In genomic region chr1:212414328-212415106, GRCh38 we compare ENCODE assay signal across 1 cellular context.
TF ChIP-seq lines count a peak whose summit lies in the region.

Gene PACC1 (minus strand): TSS chr1:212414886. CDS start chr1:212414757, 129 bp downstream.

TF ChIP-seq in GM12878, 131 proteins besides CTCF, POLR2A, EP300 and RAD21 (continued from another document and continues in another):
- TF ChIP-seq REST (IDR thresholded peaks at IDR 0.05; ENCODE audit: low read depth, low read length) (0 out of 2 replicates have a peak, but pooled peaks have one; percentile 32), CHD2 (IDR thresholded peaks at IDR 0.05; ENCODE audit: borderline replicate concordance, low read depth, low read length) (peak; percentile 88), MAX (IDR thresholded peaks at IDR 0.05; ENCODE audit: low read depth, low read length) (peak; percentile 93), SREBF1 (IDR thresholded peaks at IDR 0.05; ENCODE audit: low read length) (peak; percentile 50; the same call in 1 of the 2 replicates), HCFC1 (IDR thresholded peaks at IDR 0.05; ENCODE audit: low read length) (peak; percentile 92), USF1 (IDR thresholded peaks at IDR 0.05; ENCODE audit: borderline replicate concordance, extremely low read length, insufficient read depth, low read depth, low read length) (peak; percentile 89), KDM1A (IDR thresholded peaks at IDR 0.05; ENCODE audit: borderline replicate concordance) (no peak), ZBTB40 (IDR thresholded peaks at IDR 0.05; ENCODE audit: borderline replicate concordance) (peak; percentile 32; the same call in 1 of the 2 replicates), NFYA (IDR thresholded peaks at IDR 0.05; ENCODE audit: borderline replicate concordance, low read depth, low read length) (no peak), ZNF207 (IDR thresholded peaks at IDR 0.05; ENCODE audit: borderline replicate concordance) (peak; percentile 55; the same call in 1 of the 2 replicates), EZH2 (IDR thresholded peaks at IDR 0.05; ENCODE audit: borderline replicate concordance, control insufficient read depth, low read depth, low read length) (no peak), RAD51 (IDR thresholded peaks at IDR 0.05) (peak; percentile 96), KLF5 (IDR thresholded peaks at IDR 0.05; ENCODE audit: partially characterized antibody) (no peak), SIX5 (IDR thresholded peaks at IDR 0.05; ENCODE audit: low read depth, low read length, severe bottlenecking) (peak; percentile 82), MEF2A (IDR thresholded peaks at IDR 0.05; ENCODE audit: insufficient read depth, low read depth, low read length) (0 out of 2 replicates have a peak, but pooled peaks have one; percentile 59), HDAC2 (IDR thresholded peaks at IDR 0.05) (no peak), HDGF (IDR thresholded peaks at IDR 0.05) (peak; percentile 54), SRF (IDR thresholded peaks at IDR 0.05; ENCODE audit: low read depth in 2 of 2, low read length in 2 of 2) (0 out of 4 replicates have a peak, but pooled peaks of 1 of the 2 experiments have one; percentile 56), USF2 (IDR thresholded peaks at IDR 0.05; ENCODE audit: borderline replicate concordance, low read depth, low read length) (peak; percentile 90), TAF1 (IDR thresholded peaks at IDR 0.05; ENCODE audit: borderline replicate concordance, low read depth, low read length) (peak; percentile 47; the same call in 1 of the 2 replicates), FOXM1 (IDR thresholded peaks at IDR 0.05; ENCODE audit: low read depth, low read length) (no peak), PKNOX1 (IDR thresholded peaks at IDR 0.05) (peak; percentile 28; the same call in 1 of the 2 replicates), BCL3 (IDR thresholded peaks at IDR 0.05; ENCODE audit: borderline replicate concordance, insufficient read depth, low read depth, low read length, poor library complexity, severe bottlenecking) (peak; percentile 6), POLR2AphosphoS2 (IDR thresholded peaks at IDR 0.05; ENCODE audit: low read depth, low read length) (no peak), TBL1XR1 (IDR thresholded peaks at IDR 0.05; ENCODE audit: low read depth, low read length) (0 out of 2 replicates have a peak, but pooled peaks have one; percentile 38), RUNX3 (IDR thresholded peaks at IDR 0.05; ENCODE audit: low read length) (peak; percentile 40; the same call in 1 of the 2 replicates), RELB (IDR thresholded peaks at IDR 0.05; ENCODE audit: low read depth) (peak; percentile 68; the same call in 1 of the 2 replicates), SIN3A (IDR thresholded peaks at IDR 0.05; ENCODE audit: low read depth, low read length) (0 out of 2 replicates have a peak, but pooled peaks have one; percentile 69), SPI1 (IDR thresholded peaks at IDR 0.05; ENCODE audit: borderline replicate concordance, insufficient read depth, low read depth, low read length) (peak; percentile 99), IKZF1 (conservative IDR thresholded peaks at IDR 0.05) (peak; percentile 92), IKZF2 (IDR thresholded peaks at IDR 0.05) (peak; percentile 61 to 74; a peak in 2 of 4 replicates), STAT3 (IDR thresholded peaks at IDR 0.05; ENCODE audit: low read depth, low read length) (no peak), ATF2 (IDR thresholded peaks at IDR 0.05; ENCODE audit: low read length) (no peak), MEF2B (IDR thresholded peaks at IDR 0.05; ENCODE audit: partially characterized antibody, poor library complexity, severe bottlenecking) (peak; percentile 48), CREM (IDR thresholded peaks at IDR 0.05; ENCODE audit: low read depth) (peak; percentile 86), FOS (IDR thresholded peaks at IDR 0.05; ENCODE audit: borderline replicate concordance, extremely low read depth, insufficient read length) (no peak), ATF3 (IDR thresholded peaks at IDR 0.05; ENCODE audit: borderline replicate concordance, extremely low read depth, low read depth, low read length) (peak; percentile 47; the same call in 1 of the 2 replicates), ZBED1 (IDR thresholded peaks at IDR 0.05; ENCODE audit: borderline replicate concordance) (no peak), ZBTB11 (CRISPR knock-in tag; IDR thresholded peaks at IDR 0.05) (no peak), EED (IDR thresholded peaks at IDR 0.05; ENCODE audit: low read depth) (peak; percentile 72)
